20 cellular contexts compared by ENCODE assay signal in genomic region chr12:109767991-109768900, GRCh38. TPM values are rescaled to one million over a fixed set of nuclear protein-coding genes. Genes with fewer than 3 reads are reported as not detected.
DNase-seq lines count a peak whose midpoint lies in the region; ATAC-seq and TF ChIP-seq lines count a peak whose summit lies in the region.
"Had no signal": no experiment of that assay in that cellular context is flagged by ENCODE, and none has a peak within 500 bp of the region (broad histone marks: within the 10 kb centered on the region; RNA-seq: fewer than 3 reads in every experiment).

No MANE protein-coding gene starts in this region.

- intact Hi-C loops in dorsolateral prefrontal cortex (cut with DNase I) (no loop called here), aorta (cut with DNase I) (no loop called here)

- H3K9me3 ChIP-seq in aorta (ENCODE audit: control insufficient read depth, low read length) = no peaks in the 10 kb centered on the region

- CTCF ChIA-PET in activated naive CD4-positive, alpha-beta T cell treated with anti-CD3 and anti-CD28 coated beads, Interleukin-2, amount 10 ng/mL, durations not matched to agents 7 days and 5 days (lab: Charles Lee) = no interaction called here

- H3K4me1 Mint-ChIP-seq in activated naive CD4-positive, alpha-beta T cell treated with anti-CD3 and anti-CD28 coated beads, Interleukin-2, amount 10 ng/mL, durations not matched to agents 7 days and 5 days = peaks cover 4% of the 10 kb centered on the region
- H3K4me1 Mint-ChIP-seq: neural crest cell had no signal

- H3K36me3 Mint-ChIP-seq in activated naive CD4-positive, alpha-beta T cell treated with anti-CD3 and anti-CD28 coated beads, Interleukin-2, amount 10 ng/mL, durations not matched to agents 7 days and 5 days = no peaks in the 10 kb centered on the region

- H3K36me3 ChIP-seq in aorta (ENCODE audit: control insufficient read depth in 1 of 2, insufficient read depth in 2 of 2, low read length in 1 of 2) = no peaks in the 10 kb centered on the region
- H3K36me3 ChIP-seq: esophagus squamous epithelium, gastroesophageal sphincter had no signal

- no peaks in the 10 kb centered on the region for H3K4me1 ChIP-seq in aorta (ENCODE audit: control insufficient read depth in 1 of 2, insufficient read depth in 2 of 2, low read length in 2 of 2)

- H3K27ac ChIP-seq in dorsolateral prefrontal cortex (peak overlapping the region in 42 of 59 donors; percentile 15 to 88 (median 75)), aorta (ENCODE audit: low read depth in 1 of 2, low read length in 2 of 2) (no peak overlapping the region)
- H3K27ac ChIP-seq: esophagus squamous epithelium, gastroesophageal sphincter, RWPE1 had no signal

- DNase-seq in activated naive CD4-positive, alpha-beta T cell treated with anti-CD3 and anti-CD28 coated beads, Interleukin-2, amount 10 ng/mL, durations not matched to agents 7 days and 5 days = peak; percentile 6
- no peak for DNase-seq in activated naive CD4-positive, alpha-beta T cell (lab: John Stamatoyannopoulos, UW)
- DNase-seq in dorsolateral prefrontal cortex (peak in 4 of 10 donors; percentile 33 to 72 (median 41)), myocyte (ENCODE audit: low read depth) (peak; percentile 32), aorta (peak; percentile 32 to 71), COR-L47 (lab: John Stamatoyannopoulos, UW) (no peak), T-helper 1 cell (no peak), dermis blood vessel endothelial cell (no peak)
- DNase-seq: central memory CD4-positive, alpha-beta T cell; effector memory CD8-positive, alpha-beta T cell; esophagus squamous epithelium; GDM1; HFFc6; Kasumi-1; NCI-H1048; NCI-H2029; NCI-H446 treated with DMSO at 0.1 percent for 48 hours had no signal

- H3K4me3 Mint-ChIP-seq in activated naive CD4-positive, alpha-beta T cell treated with anti-CD3 and anti-CD28 coated beads, Interleukin-2, amount 10 ng/mL, durations not matched to agents 7 days and 5 days = no peak overlapping the region
- H3K4me3 Mint-ChIP-seq: effector memory CD8-positive, alpha-beta T cell; HFFc6; neural crest cell had no signal

- no peak overlapping the region for H3K27ac Mint-ChIP-seq in activated naive CD4-positive, alpha-beta T cell treated with anti-CD3 and anti-CD28 coated beads, Interleukin-2, amount 10 ng/mL, durations not matched to agents 7 days and 5 days
- H3K27ac Mint-ChIP-seq: effector memory CD8-positive, alpha-beta T cell; HFFc6 had no signal

- H3K4me3 ChIP-seq in dorsolateral prefrontal cortex (no peak overlapping the region), aorta (ENCODE audit: low read length in 2 of 2) (no peak overlapping the region)
- H3K4me3 ChIP-seq: esophagus squamous epithelium, gastroesophageal sphincter had no signal

- peaks cover 5% of the 10 kb centered on the region for H3K27me3 Mint-ChIP-seq in activated naive CD4-positive, alpha-beta T cell treated with anti-CD3 and anti-CD28 coated beads, Interleukin-2, amount 10 ng/mL, durations not matched to agents 7 days and 5 days
- H3K27me3 Mint-ChIP-seq: effector memory CD8-positive, alpha-beta T cell had no signal

- WGBS in aorta, 2 donors = 96 to 97% methylated on average over 51 to 54 of the region's 54 CpGs

- ATAC-seq in aorta (ENCODE audit: low FRiP score) = no peak
- ATAC-seq: effector memory CD8-positive, alpha-beta T cell; gastroesophageal sphincter had no signal

- peaks cover 4% of the 10 kb centered on the region for H3K9me3 Mint-ChIP-seq in activated naive CD4-positive, alpha-beta T cell treated with anti-CD3 and anti-CD28 coated beads, Interleukin-2, amount 10 ng/mL, durations not matched to agents 7 days and 5 days
- H3K9me3 Mint-ChIP-seq: effector memory CD8-positive, alpha-beta T cell; neural crest cell had no signal

- H3K27me3 ChIP-seq in dorsolateral prefrontal cortex (no peaks in the 10 kb centered on the region), aorta (ENCODE audit: control insufficient read depth in 1 of 2, insufficient read depth in 2 of 2, low read length in 1 of 2) (no peaks in the 10 kb centered on the region)
- H3K27me3 ChIP-seq: esophagus squamous epithelium, gastroesophageal sphincter had no signal

- no peak for TF ChIP-seq CTCF in dorsolateral prefrontal cortex (IDR thresholded peaks at IDR 0.05 in 54 of 56, conservative IDR thresholded peaks at IDR 0.05 in 2 of 56; ENCODE audit: low read depth in 1 of 56, partially characterized antibody in 56 of 56)

RNA-seq across cellular contexts. Expression of gene FAM222A, which starts 54.6 kb away (rescaled TPM):
- total RNA-seq in dorsolateral prefrontal cortex (10 to 100 TPM; 10.4 to 85.9 (median 23.1) TPM), myocyte (5.7 and 9.1 TPM in 2 replicates), aorta (under 1 TPM; 0.48 to 0.52 TPM), dermis blood vessel endothelial cell (0.17 and 0.65 TPM in 2 replicates)
- polyA plus RNA-seq in myocyte (2012) = 1.9 TPM
- polyA plus RNA-seq in aorta = under 1 TPM; 0.25 to 0.28 TPM

Comparison
In these comparisons a context has a peak if more than half of its experiments do, and no peak if none do; other contexts are left out.
1. DNase-seq: peak in activated naive CD4-positive, alpha-beta T cell treated with anti-CD3 and anti-CD28 coated beads, Interleukin-2, amount 10 ng/mL, durations not matched to agents 7 days and 5 days (single experiment), myocyte (single experiment) and aorta (2 of 2); none in activated naive CD4-positive, alpha-beta T cell (0 of 4), COR-L47 (single experiment), T-helper 1 cell (0 of 5) and dermis blood vessel endothelial cell (single experiment).
2. H3K27ac ChIP-seq: peak in dorsolateral prefrontal cortex (42 of 59); none in aorta (0 of 2).